Comparison of ENCODE assay signal across 1 cellular context in the genomic region with DNA sequence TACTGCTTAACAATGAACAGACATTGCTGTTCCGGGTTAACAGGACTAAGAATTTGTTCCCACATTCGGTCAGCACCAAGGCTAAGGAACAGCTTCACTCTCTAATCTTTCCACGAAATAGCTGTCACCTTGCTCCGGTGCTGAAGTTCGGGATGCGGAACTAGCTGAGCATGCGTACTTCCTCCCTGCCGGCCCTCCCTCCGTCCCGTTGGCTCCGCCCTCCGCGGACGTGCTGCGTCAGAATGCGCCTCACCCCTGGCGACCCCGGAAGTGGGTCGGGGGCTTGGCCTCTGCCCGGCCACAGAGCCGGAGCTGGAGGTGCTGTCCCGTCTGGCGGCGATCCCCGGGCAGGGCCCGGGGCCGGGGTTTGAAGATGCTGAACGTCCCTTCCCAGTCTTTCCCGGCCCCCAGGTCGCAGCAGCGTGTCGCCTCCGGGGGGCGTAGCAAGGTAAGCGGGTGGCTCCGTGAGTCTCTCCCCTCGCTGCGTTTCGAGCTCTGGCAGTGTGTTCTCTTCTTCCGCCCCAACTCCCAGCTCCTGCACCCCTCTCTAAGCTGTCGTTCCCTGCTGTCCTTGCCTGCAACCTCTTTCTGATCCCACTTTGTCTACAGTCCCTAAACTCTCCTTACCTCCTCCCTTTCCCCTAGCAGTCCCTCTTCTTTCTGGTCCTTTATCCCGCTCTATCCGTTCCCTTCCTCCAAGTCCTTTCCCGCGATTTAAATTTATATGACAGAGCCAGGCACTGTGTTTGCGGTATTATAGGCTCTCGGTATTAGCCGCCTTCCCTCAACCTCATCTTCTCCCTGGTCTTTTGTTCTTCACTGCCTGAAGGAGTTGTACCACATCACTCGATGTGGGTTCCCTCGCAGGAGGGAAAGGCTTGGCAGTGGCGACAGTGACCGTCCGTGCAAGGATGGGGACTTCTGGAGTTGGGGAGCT.
TF ChIP-seq lines count a peak whose summit lies in the region.

A gene with protein sequence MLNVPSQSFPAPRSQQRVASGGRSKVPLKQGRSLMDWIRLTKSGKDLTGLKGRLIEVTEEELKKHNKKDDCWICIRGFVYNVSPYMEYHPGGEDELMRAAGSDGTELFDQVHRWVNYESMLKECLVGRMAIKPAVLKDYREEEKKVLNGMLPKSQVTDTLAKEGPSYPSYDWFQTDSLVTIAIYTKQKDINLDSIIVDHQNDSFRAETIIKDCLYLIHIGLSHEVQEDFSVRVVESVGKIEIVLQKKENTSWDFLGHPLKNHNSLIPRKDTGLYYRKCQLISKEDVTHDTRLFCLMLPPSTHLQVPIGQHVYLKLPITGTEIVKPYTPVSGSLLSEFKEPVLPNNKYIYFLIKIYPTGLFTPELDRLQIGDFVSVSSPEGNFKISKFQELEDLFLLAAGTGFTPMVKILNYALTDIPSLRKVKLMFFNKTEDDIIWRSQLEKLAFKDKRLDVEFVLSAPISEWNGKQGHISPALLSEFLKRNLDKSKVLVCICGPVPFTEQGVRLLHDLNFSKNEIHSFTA (plus strand): TSS at position 280 of the 937 bp plus-strand sequence. CDS start 94 bp downstream, at position 374.

TF ChIP-seq in HCT116, 20 proteins besides CTCF, POLR2A, EP300 and RAD21 (continued from another document):
- TF ChIP-seq, protein P1, sequence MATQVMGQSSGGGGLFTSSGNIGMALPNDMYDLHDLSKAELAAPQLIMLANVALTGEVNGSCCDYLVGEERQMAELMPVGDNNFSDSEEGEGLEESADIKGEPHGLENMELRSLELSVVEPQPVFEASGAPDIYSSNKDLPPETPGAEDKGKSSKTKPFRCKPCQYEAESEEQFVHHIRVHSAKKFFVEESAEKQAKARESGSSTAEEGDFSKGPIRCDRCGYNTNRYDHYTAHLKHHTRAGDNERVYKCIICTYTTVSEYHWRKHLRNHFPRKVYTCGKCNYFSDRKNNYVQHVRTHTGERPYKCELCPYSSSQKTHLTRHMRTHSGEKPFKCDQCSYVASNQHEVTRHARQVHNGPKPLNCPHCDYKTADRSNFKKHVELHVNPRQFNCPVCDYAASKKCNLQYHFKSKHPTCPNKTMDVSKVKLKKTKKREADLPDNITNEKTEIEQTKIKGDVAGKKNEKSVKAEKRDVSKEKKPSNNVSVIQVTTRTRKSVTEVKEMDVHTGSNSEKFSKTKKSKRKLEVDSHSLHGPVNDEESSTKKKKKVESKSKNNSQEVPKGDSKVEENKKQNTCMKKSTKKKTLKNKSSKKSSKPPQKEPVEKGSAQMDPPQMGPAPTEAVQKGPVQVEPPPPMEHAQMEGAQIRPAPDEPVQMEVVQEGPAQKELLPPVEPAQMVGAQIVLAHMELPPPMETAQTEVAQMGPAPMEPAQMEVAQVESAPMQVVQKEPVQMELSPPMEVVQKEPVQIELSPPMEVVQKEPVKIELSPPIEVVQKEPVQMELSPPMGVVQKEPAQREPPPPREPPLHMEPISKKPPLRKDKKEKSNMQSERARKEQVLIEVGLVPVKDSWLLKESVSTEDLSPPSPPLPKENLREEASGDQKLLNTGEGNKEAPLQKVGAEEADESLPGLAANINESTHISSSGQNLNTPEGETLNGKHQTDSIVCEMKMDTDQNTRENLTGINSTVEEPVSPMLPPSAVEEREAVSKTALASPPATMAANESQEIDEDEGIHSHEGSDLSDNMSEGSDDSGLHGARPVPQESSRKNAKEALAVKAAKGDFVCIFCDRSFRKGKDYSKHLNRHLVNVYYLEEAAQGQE (IDR thresholded peaks at IDR 0.05; ENCODE audit: low read depth): no peak; the same call in none of the 2 replicates
- TF ChIP-seq, protein P2, sequence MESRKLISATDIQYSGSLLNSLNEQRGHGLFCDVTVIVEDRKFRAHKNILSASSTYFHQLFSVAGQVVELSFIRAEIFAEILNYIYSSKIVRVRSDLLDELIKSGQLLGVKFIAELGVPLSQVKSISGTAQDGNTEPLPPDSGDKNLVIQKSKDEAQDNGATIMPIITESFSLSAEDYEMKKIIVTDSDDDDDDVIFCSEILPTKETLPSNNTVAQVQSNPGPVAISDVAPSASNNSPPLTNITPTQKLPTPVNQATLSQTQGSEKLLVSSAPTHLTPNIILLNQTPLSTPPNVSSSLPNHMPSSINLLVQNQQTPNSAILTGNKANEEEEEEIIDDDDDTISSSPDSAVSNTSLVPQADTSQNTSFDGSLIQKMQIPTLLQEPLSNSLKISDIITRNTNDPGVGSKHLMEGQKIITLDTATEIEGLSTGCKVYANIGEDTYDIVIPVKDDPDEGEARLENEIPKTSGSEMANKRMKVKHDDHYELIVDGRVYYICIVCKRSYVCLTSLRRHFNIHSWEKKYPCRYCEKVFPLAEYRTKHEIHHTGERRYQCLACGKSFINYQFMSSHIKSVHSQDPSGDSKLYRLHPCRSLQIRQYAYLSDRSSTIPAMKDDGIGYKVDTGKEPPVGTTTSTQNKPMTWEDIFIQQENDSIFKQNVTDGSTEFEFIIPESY (IDR thresholded peaks at IDR 0.05; ENCODE audit: extremely low read depth, insufficient replicate concordance, low read length): no peak
- no peak for TF ChIP-seq ZNF274 (IDR thresholded peaks at IDR 0.05; ENCODE audit: low read depth, low read length)
- TF ChIP-seq TCF7L2 (IDR thresholded peaks at IDR 0.05; ENCODE audit: borderline replicate concordance, extremely low read depth, insufficient read depth, insufficient read length): peak; percentile 100
- TF ChIP-seq FOSL1 (IDR thresholded peaks at IDR 0.05; ENCODE audit: low read depth): no peak
- peak; percentile 99 for TF ChIP-seq SIN3A (IDR thresholded peaks at IDR 0.05; ENCODE audit: low read depth)
- peak; percentile 47; the same call in 1 of the 2 replicates for TF ChIP-seq ZFX (IDR thresholded peaks at IDR 0.05)
- TF ChIP-seq POLR2AphosphoS5 (IDR thresholded peaks at IDR 0.05; ENCODE audit: low read depth, low read length): peak; percentile 97
- peak; percentile 47 for TF ChIP-seq SP1 (IDR thresholded peaks at IDR 0.05; ENCODE audit: low read depth)
- TF ChIP-seq SRF (IDR thresholded peaks at IDR 0.05; ENCODE audit: low read depth): no peak
- no peak for TF ChIP-seq EZH2phosphoT487 (IDR thresholded peaks at IDR 0.05; ENCODE audit: borderline replicate concordance)
- no peak for TF ChIP-seq EGR1 (IDR thresholded peaks at IDR 0.05; ENCODE audit: low read depth)
- TF ChIP-seq EZH2 (IDR thresholded peaks at IDR 0.05): no peak
- TF ChIP-seq CEBPB (IDR thresholded peaks at IDR 0.05; ENCODE audit: low read depth): no peak
